In genomic region chr1:246269466-246269865, GRCh38 we compare ENCODE assay signal across 21 cellular contexts.
"Had no signal": no experiment of that assay in that cellular context is flagged by ENCODE, and none has a peak within 500 bp of the region (broad histone marks: within the 10 kb centered on the region; RNA-seq: fewer than 3 reads in every experiment).

No MANE protein-coding gene starts in this region.

- H3K9me3 ChIP-seq: left ventricle myocardium inferior, mucosa of descending colon, ovary, spleen, tibial nerve, upper lobe of left lung, vagina had no signal

- H3K79me2 ChIP-seq: hepatocyte had no signal

- H3K27ac ChIP-seq: hepatocyte, left ventricle myocardium inferior, ovary, skin epidermis, spleen, tibial nerve, upper lobe of left lung, vagina had no signal

- H3K27ac Mint-ChIP-seq: naive thymus-derived CD4-positive, alpha-beta T cell; natural killer cell treated with Interleukin-12 subunit alpha and Interleukin-12 subunit beta and Interleukin-15 and Interleukin-18, amount 100 ng/mL, for 72 hours; progenitor cell of endocrine pancreas; stimulated activated effector memory CD8-positive, alpha-beta T cell treated with anti-CD3 and anti-CD28 coated beads, Interleukin-12 subunit alpha, Interleukin-12 subunit beta, amount 100 ng/mL, for 72 hours; stimulated activated naive CD8-positive, alpha-beta T cell treated with anti-CD3 and anti-CD28 coated beads, Interleukin-15, Interleukin-2, amounts not matched to agents 100 ng/mL and 50 ng/mL, for 24 hours had no signal

- H3K4me1 Mint-ChIP-seq: stimulated activated effector memory CD8-positive, alpha-beta T cell treated with anti-CD3 and anti-CD28 coated beads, Interleukin-12 subunit alpha, Interleukin-12 subunit beta, amount 100 ng/mL, for 72 hours had no signal

- H3K36me3 Mint-ChIP-seq: natural killer cell treated with Interleukin-12 subunit alpha and Interleukin-12 subunit beta and Interleukin-15 and Interleukin-18, amount 100 ng/mL, for 72 hours; stimulated activated effector memory CD8-positive, alpha-beta T cell treated with anti-CD3 and anti-CD28 coated beads, Interleukin-12 subunit alpha, Interleukin-12 subunit beta, amount 100 ng/mL, for 72 hours had no signal

- H3K4me2 ChIP-seq: hepatocyte had no signal

- H3K4me3 Mint-ChIP-seq: naive thymus-derived CD4-positive, alpha-beta T cell; natural killer cell treated with Interleukin-12 subunit alpha and Interleukin-12 subunit beta and Interleukin-15 and Interleukin-18, amount 100 ng/mL, for 72 hours; stimulated activated effector memory CD8-positive, alpha-beta T cell treated with anti-CD3 and anti-CD28 coated beads, Interleukin-12 subunit alpha, Interleukin-12 subunit beta, amount 100 ng/mL, for 72 hours; stimulated activated naive CD8-positive, alpha-beta T cell treated with anti-CD3 and anti-CD28 coated beads, Interleukin-15, Interleukin-2, amounts not matched to agents 100 ng/mL and 50 ng/mL, for 24 hours had no signal

- H3K27me3 ChIP-seq: hepatocyte, ovary, spleen, tibial nerve, upper lobe of left lung, vagina had no signal

- DNase-seq: islet precursor cell; left ventricle myocardium inferior; midbrain; mucosa of descending colon; naive thymus-derived CD4-positive, alpha-beta T cell; ovary; right cardiac atrium; spleen; stimulated activated CD4-positive, alpha-beta T cell treated with anti-CD3 and anti-CD28 coated beads, Interleukin-4, amount 100 ng/mL, for 24 hours; stimulated activated naive CD4-positive, alpha-beta T cell; upper lobe of left lung had no signal

- H3K4me3 ChIP-seq: hepatocyte, left ventricle myocardium inferior, lung, mucosa of descending colon, ovary, skin epidermis, spleen, tibial nerve, upper lobe of left lung, vagina had no signal

- H3K9me3 Mint-ChIP-seq: natural killer cell treated with Interleukin-12 subunit alpha and Interleukin-12 subunit beta and Interleukin-15 and Interleukin-18, amount 100 ng/mL, for 72 hours had no signal

- H3K36me3 ChIP-seq: left ventricle myocardium inferior, ovary, spleen, tibial nerve, upper lobe of left lung, vagina had no signal

- H3K27me3 Mint-ChIP-seq: naive thymus-derived CD4-positive, alpha-beta T cell; natural killer cell treated with Interleukin-12 subunit alpha and Interleukin-12 subunit beta and Interleukin-15 and Interleukin-18, amount 100 ng/mL, for 72 hours; progenitor cell of endocrine pancreas; stimulated activated naive CD8-positive, alpha-beta T cell treated with anti-CD3 and anti-CD28 coated beads, Interleukin-15, Interleukin-2, amounts not matched to agents 100 ng/mL and 50 ng/mL, for 24 hours had no signal

- ATAC-seq: mucosa of descending colon; naive thymus-derived CD4-positive, alpha-beta T cell; natural killer cell treated with Interleukin-12 subunit alpha and Interleukin-12 subunit beta and Interleukin-15 and Interleukin-18, amount 100 ng/mL, for 72 hours; right cardiac atrium; sciatic nerve; stimulated activated effector memory CD8-positive, alpha-beta T cell treated with anti-CD3 and anti-CD28 coated beads, Interleukin-12 subunit alpha, Interleukin-12 subunit beta, amount 100 ng/mL, for 72 hours had no signal

- H3K4me1 ChIP-seq: left ventricle myocardium inferior, spleen, tibial nerve, upper lobe of left lung, vagina had no signal
